Comparison of ENCODE assay signal across 18 cellular contexts in genomic region chr5:172874647-172875371, GRCh38. TPM values are rescaled to one million over a fixed set of nuclear protein-coding genes. Genes with fewer than 3 reads are reported as not detected.
DNase-seq lines count a peak whose midpoint lies in the region; ATAC-seq, FAIRE-seq and TF ChIP-seq lines count a peak whose summit lies in the region.
"Had no signal": no experiment of that assay in that cellular context is flagged by ENCODE, and none has a peak within 500 bp of the region (broad histone marks: within the 10 kb centered on the region; RNA-seq: fewer than 3 reads in every experiment).

No MANE protein-coding gene starts in this region.

- in situ Hi-C loops in K562 (cut with MboI), result no loop called here

- H3K4me1 Mint-ChIP-seq in HFFc6 (ENCODE audit: low read depth), result peaks cover 57% of the 10 kb centered on the region

- H3K9ac ChIP-seq in K562 (ENCODE audit: insufficient read depth in 1 of 2, low read depth in 2 of 2, low read length in 2 of 2), result no peak overlapping the region
- no peak overlapping the region for H3K9ac ChIP-seq in kidney (ENCODE audit: low read length in 2 of 2)

- no peak for TF ChIP-seq EP300 in K562 (IDR thresholded peaks at IDR 0.05; ENCODE audit: low read length)

- intact Hi-C loops in K562 (cut with micrococcal nuclease), result no loop called here
- intact Hi-C loops in lower lobe of right lung (cut with DNase I), result no loop called here
- intact Hi-C loops in kidney (cut with DNase I), result no loop called here

- WGBS in K562 (ENCODE audit: insufficient coverage, low coverage, missing lambda C conversion rate), result 67% methylated on average over 7 of the region's 7 CpGs

- no peaks in the 10 kb centered on the region for H3K9me1 ChIP-seq in K562 (ENCODE audit: control insufficient read depth, insufficient read depth, low read length)

- no peaks in the 10 kb centered on the region for H3K27me3 ChIP-seq in K562 (ENCODE audit: control insufficient read depth in 2 of 2, insufficient read depth in 2 of 2, low read length in 2 of 2)
- no peaks in the 10 kb centered on the region for H3K27me3 ChIP-seq in lower lobe of right lung (ENCODE audit: low read depth)
- H3K27me3 ChIP-seq in thoracic aorta (replicated peaks; ENCODE audit: insufficient read depth), result no peaks in the 10 kb centered on the region

- H3K27ac Mint-ChIP-seq in HFFc6, result peak overlapping the region; percentile 67

- peaks cover 8% of the 10 kb centered on the region for H3K36me3 Mint-ChIP-seq in HFFc6 (ENCODE audit: low read depth)

- no peak overlapping the region for H3K4me3 Mint-ChIP-seq in HFFc6

- no peak for TF ChIP-seq POLR2A in K562 (conservative IDR thresholded peaks at IDR 0.05)

- FAIRE-seq in K562 (lab: Jason Lieb, UNC) (no peak), kidney (lab: Jason Lieb, UNC) (no peak)
- FAIRE-seq: TTC549 had no signal

- H3K4me2 ChIP-seq in K562 (ENCODE audit: insufficient read depth, low read length), result no peak overlapping the region

- no peak overlapping the region for H2AFZ ChIP-seq in K562 (ENCODE audit: low read depth, low read length)

- TF ChIP-seq RAD21 in K562 (CRISPR knock-in tag; conservative IDR thresholded peaks at IDR 0.05 in 1 of 2, IDR thresholded peaks at IDR 0.05 in 1 of 2), result no peak

- DNase-seq in HFFc6 (no peak), K562 (ENCODE audit: extremely low read depth in 1 of 4, low spot score in 3 of 4) (no peak), lower lobe of right lung (no peak), thoracic aorta (ENCODE audit: low spot score) (no peak), kidney (no peak), HuH-7.5 (ENCODE audit: low spot score) (no peak)
- DNase-seq: activated CD4-positive, alpha-beta T cell treated with anti-CD3 and anti-CD28 coated beads, Interleukin-2, amount 50 U/mL, for 1 hour; activated naive CD4-positive, alpha-beta T cell treated with Interleukin-2 at 50 U/mL for 16 hours; dermis blood vessel endothelial cell; erythroblast; head of caudate nucleus; islet precursor cell; NCI-H2081; stimulated activated CD4-positive, alpha-beta T cell treated with anti-CD3 and anti-CD28 coated beads, Interleukin-4, amount 100 ng/mL, for 4 hours; stimulated activated CD8-positive, alpha-beta memory T cell treated with anti-CD3 and anti-CD28 coated beads, Interleukin-4, amount 100 ng/mL, for 48 hours had no signal

- H3K79me2 ChIP-seq in K562 (ENCODE audit: control insufficient read depth, insufficient read depth, low read length), result no peaks in the 10 kb centered on the region

- H3K4me3 ChIP-seq in K562 (no peak overlapping the region), lower lobe of right lung (no peak overlapping the region), thoracic aorta (no peak overlapping the region), kidney (ENCODE audit: low read length in 2 of 2) (no peak overlapping the region)
- H3K4me3 ChIP-seq: SK-N-MC had no signal

- H3K9me3 ChIP-seq in K562 (replicated peaks; ENCODE audit: control insufficient read depth, insufficient read depth, low read depth, low read length) (no peaks in the 10 kb centered on the region), lower lobe of right lung (no peaks in the 10 kb centered on the region), thoracic aorta (no peaks in the 10 kb centered on the region), kidney (ENCODE audit: control insufficient read depth in 1 of 2, low read length in 2 of 2) (no peaks in the 10 kb centered on the region)

- H3K27ac ChIP-seq in K562 (ENCODE audit: extremely low read depth, low read depth, low read length) (no peak overlapping the region), lower lobe of right lung (peak overlapping the region; percentile 13), thoracic aorta (peak overlapping the region; percentile 95 to 99), kidney (ENCODE audit: low read depth in 2 of 2, low read length in 2 of 2) (no peak overlapping the region)
- H3K27ac ChIP-seq: SK-N-MC had no signal

- CTCF ChIA-PET in K562 (lab: Yijun Ruan, JAX; ENCODE audit: low intra/inter-chr PET ratio), result interaction anchor here (0.8 kb wide), 1 partner anchor 28 kb away, joined by 5 read pairs; no protein-coding TSS in a partner anchor

- H3K9me3 Mint-ChIP-seq in HFFc6, result no peaks in the 10 kb centered on the region

- no TSS peak for BruUV-seq in K562 (replicated peaks; lab: Mats Ljungman, UMichigan)

- peaks cover 3% of the 10 kb centered on the region; the same call in 1 of the 2 replicates for H4K20me1 ChIP-seq in K562 (replicated peaks; ENCODE audit: control insufficient read depth, insufficient read depth, low read length)

- H3K36me3 ChIP-seq in K562 (ENCODE audit: control insufficient read depth, insufficient read depth, low read length) (no peaks in the 10 kb centered on the region), lower lobe of right lung (no peaks in the 10 kb centered on the region), thoracic aorta (no peaks in the 10 kb centered on the region), kidney (ENCODE audit: control insufficient read depth in 1 of 2, insufficient read depth in 2 of 2, low read length in 2 of 2) (no peaks in the 10 kb centered on the region)

- no peak for TF ChIP-seq CTCF in HFFc6 (IDR thresholded peaks at IDR 0.05)
- no peak for TF ChIP-seq CTCF in K562 (IDR thresholded peaks at IDR 0.05 in 2 of 3, conservative IDR thresholded peaks at IDR 0.05 in 1 of 3; ENCODE audit: insufficient read depth in 2 of 3, low read depth in 1 of 3, low read length in 3 of 3)
- no peak for TF ChIP-seq CTCF in lower lobe of right lung (IDR thresholded peaks at IDR 0.05)
- TF ChIP-seq CTCF in thoracic aorta (IDR thresholded peaks at IDR 0.05), result no peak
- TF ChIP-seq CTCF in kidney (IDR thresholded peaks at IDR 0.05; ENCODE audit: borderline replicate concordance, extremely low read depth, insufficient read depth), result no peak

- no peak for ATAC-seq in K562
- ATAC-seq in lower lobe of right lung, result no peak
- no peak for ATAC-seq in thoracic aorta (ENCODE audit: insufficient number of reproducible peaks, low FRiP score, low read depth)
- no peak for ATAC-seq in GM21737 (IDR thresholded peaks at IDR 0.05; ENCODE audit: unreplicated experiment)

- no peaks in the 10 kb centered on the region; the same call in 1 of the 2 replicates for H3K27me3 Mint-ChIP-seq in HFFc6 (ENCODE audit: insufficient read depth)

- peaks cover 3 to 8% of the 10 kb centered on the region in 2 experiments; a peak in 3 of 5 replicates for H3K4me1 ChIP-seq in K562 (replicated peaks in 1 of 2; ENCODE audit: control insufficient read depth in 2 of 2, insufficient read depth in 2 of 2, low read length in 2 of 2)
- peaks cover 70% of the 10 kb centered on the region for H3K4me1 ChIP-seq in lower lobe of right lung
- peaks cover 62 to 85% of the 10 kb centered on the region in 2 donors for H3K4me1 ChIP-seq in thoracic aorta (ENCODE audit: control insufficient read depth in 1 of 2, low read depth in 2 of 2)
- peaks cover 23 to 35% of the 10 kb centered on the region in 2 donors for H3K4me1 ChIP-seq in kidney (ENCODE audit: control insufficient read depth in 1 of 2, insufficient read depth in 1 of 2, low read depth in 1 of 2, low read length in 2 of 2)

- POLR2A ChIA-PET in K562 (lab: Yijun Ruan, JAX), result interaction anchor here (0.9 to 1.6 kb wide), 3 partner anchors 12 to 105 kb away, joined by 3 to 5 read pairs (median 3); no protein-coding TSS in a partner anchor

TF ChIP-seq in K562, 482 proteins besides CTCF, POLR2A, EP300 and RAD21 (continues in another document):
- TF ChIP-seq GABPB1 (CRISPR knock-in tag; IDR thresholded peaks at IDR 0.05) (no peak), MIER1 (IDR thresholded peaks at IDR 0.05; ENCODE audit: low read depth) (no peak), ZNF740 (CRISPR knock-in tag; IDR thresholded peaks at IDR 0.05) (no peak), ZNF740 (tag; IDR thresholded peaks at IDR 0.05) (no peak), BCL6 (CRISPR knock-in tag; IDR thresholded peaks at IDR 0.05) (no peak), ZNF316 (IDR thresholded peaks at IDR 0.05) (peak; percentile 65), C11orf30 (IDR thresholded peaks at IDR 0.05; ENCODE audit: low read depth) (0 out of 2 replicates have a peak, but pooled peaks have one; percentile 29)

RNA-seq across cellular contexts. Expression of gene ERGIC1, which starts 40.8 kb away (rescaled TPM):
- total RNA-seq in HFFc6 (2021; fragmentation: NEBNext Ultra II Directional; extraction: Animal tissue kit (Norgen Biotek cat#: 25700)), result 100 to 1,000 TPM; 240 to 276 (median 258) TPM
- total RNA-seq in K562 (2011; cell fraction: chromatin; rRNA removed; ENCODE audit: low replicate concordance), result 94.3 and 160 TPM in 2 replicates
- 81.7 and 85.4 TPM in 2 replicates for total RNA-seq in K562 (2011; cell fraction: nucleolus; rRNA removed)
- 98.5 and 147 TPM in 2 replicates for total RNA-seq in K562 (2011; cell fraction: nucleoplasm; rRNA removed)
- total RNA-seq in K562 (2014; rRNA removed) (20.9 and 38.1 TPM in 2 replicates), K562 (2014; rRNA removed; fragmentation: Illumina TruSeq; extraction: Trizol) (33.5 and 38.8 TPM in 2 replicates), K562 (2015; rRNA removed; fragmentation: Illumina TruSeq; extraction: Trizol) (41.9 and 42.5 TPM in 2 replicates), K562 (2021) (48.0 and 51.3 TPM in 2 replicates), lower lobe of right lung (177 TPM), thoracic aorta (100 to 1,000 TPM; 141 to 230 TPM), kidney (183 TPM)
- polyA plus RNA-seq in K562 (2011; rRNA removed) (36.4 and 39.2 TPM in 2 replicates), K562 (2014; fragmentation: Illumina TruSeq; extraction: Trizol) (58.0 and 68.4 TPM in 2 replicates), K562 (2014; fragmentation: Nextera tagmentation; extraction: Ambion mirVana) (10 to 100 TPM in 1 of 2 experiments, 1 to 10 TPM in 1; 5.5 to 11.7 TPM), K562 (2014; rRNA removed) (32.9 and 45.5 TPM in 2 replicates), kidney (ENCODE audit: insufficient read depth, low read depth, low replicate concordance) (88.0 TPM)
- polyA plus RNA-seq in K562 (2011; cell fraction: cytosol; rRNA removed), result 59.9 and 75.2 TPM in 2 replicates
- polyA plus RNA-seq in K562 (2011; cell fraction: nucleus; rRNA removed), result 37.4 and 51.3 TPM in 2 replicates
- 49.8 and 50.4 TPM in 2 replicates for polyA plus RNA-seq in K562 (2012)
- polyA minus RNA-seq in K562 (2011; rRNA and poly(A)+ RNA removed), result 42.0 and 52.9 TPM in 2 replicates
- 26.8 and 27.7 TPM in 2 replicates for polyA minus RNA-seq in K562 (2011; cell fraction: cytosol; rRNA and poly(A)+ RNA removed)
- polyA minus RNA-seq in K562 (2011; cell fraction: nucleus; rRNA and poly(A)+ RNA removed), result 19.5 and 22.5 TPM in 2 replicates

Comparison
In these comparisons a context has a peak if more than half of its experiments do, and no peak if none do; other contexts are left out.
1. H3K27ac ChIP-seq: peak in lower lobe of right lung (single experiment) and thoracic aorta (2 of 2); none in K562 (single experiment) and kidney (0 of 2).